Comparison of ENCODE assay signal across 19 cellular contexts in genomic region chr4:9825049-9825448, GRCh38. TPM values are rescaled to one million over a fixed set of nuclear protein-coding genes. Genes with fewer than 3 reads are reported as not detected.
A peak's percentile ranks its signal among the peaks of the same experiment; 100 is the strongest.
DNase-seq lines count a peak whose midpoint lies in the region; ATAC-seq lines count a peak whose summit lies in the region.
"Had no signal": no experiment of that assay in that cellular context is flagged by ENCODE, and none has a peak within 500 bp of the region (broad histone marks: within the 10 kb centered on the region; RNA-seq: fewer than 3 reads in every experiment).

No MANE protein-coding gene starts in this region.

- CTCF ChIA-PET in activated CD8-positive, alpha-beta memory T cell treated with anti-CD3 and anti-CD28 coated beads, Interleukin-2, amount 10 ng/mL, durations not matched to agents 7 days and 5 days (lab: Charles Lee), result interaction anchor here (1.1 to 1.7 kb wide), 2 partner anchors 121 to 190 kb away, joined by 3 read pairs; no protein-coding TSS in a partner anchor

- peaks cover 11% of the 10 kb centered on the region for H3K36me3 Mint-ChIP-seq in activated CD8-positive, alpha-beta memory T cell treated with anti-CD3 and anti-CD28 coated beads, Interleukin-2, amount 10 ng/mL, durations not matched to agents 7 days and 5 days
- no peaks in the 10 kb centered on the region for H3K36me3 Mint-ChIP-seq in T-helper 2 cell treated with Interferon-gamma antibody and Interleukin-4, amounts not matched to agents 5 μg/mL and 100 μg/mL, for 36 hours (ENCODE audit: low read depth)
- H3K36me3 Mint-ChIP-seq in natural killer cell treated with Interleukin-12 subunit alpha and Interleukin-12 subunit beta and Interleukin-15 and Interleukin-18, amount 100 ng/mL, for 72 hours, result no peaks in the 10 kb centered on the region
- H3K36me3 Mint-ChIP-seq: immature natural killer cell had no signal

- ATAC-seq in activated CD8-positive, alpha-beta memory T cell treated with anti-CD3 and anti-CD28 coated beads, Interleukin-2, amount 10 ng/mL, durations not matched to agents 7 days and 5 days, result peak; percentile 95
- ATAC-seq in HG02610 (IDR thresholded peaks at IDR 0.05; ENCODE audit: unreplicated experiment) (peak; percentile 80), esophagus mucosa (no peak)
- peak; percentile 86 to 94 for ATAC-seq in natural killer cell treated with Interleukin-12 subunit alpha and Interleukin-12 subunit beta and Interleukin-15 and Interleukin-18, amount 100 ng/mL, for 72 hours
- ATAC-seq: gastrocnemius medialis had no signal

- peaks cover 19% of the 10 kb centered on the region for H3K4me1 Mint-ChIP-seq in activated CD8-positive, alpha-beta memory T cell treated with anti-CD3 and anti-CD28 coated beads, Interleukin-2, amount 10 ng/mL, durations not matched to agents 7 days and 5 days
- peaks cover 14% of the 10 kb centered on the region for H3K4me1 Mint-ChIP-seq in T-helper 2 cell treated with Interferon-gamma antibody and Interleukin-4, amounts not matched to agents 5 μg/mL and 100 μg/mL, for 36 hours (ENCODE audit: low read depth)
- peaks cover 11 to 14% of the 10 kb centered on the region in 2 donors for H3K4me1 Mint-ChIP-seq in natural killer cell treated with Interleukin-12 subunit alpha and Interleukin-12 subunit beta and Interleukin-15 and Interleukin-18, amount 100 ng/mL, for 72 hours (ENCODE audit: low read depth in 2 of 2)
- H3K4me1 Mint-ChIP-seq: central memory CD8-positive, alpha-beta T cell had no signal

- H3K27me3 Mint-ChIP-seq in activated CD8-positive, alpha-beta memory T cell treated with anti-CD3 and anti-CD28 coated beads, Interleukin-2, amount 10 ng/mL, durations not matched to agents 7 days and 5 days, result peaks cover 82% of the 10 kb centered on the region
- H3K27me3 Mint-ChIP-seq in T-helper 2 cell treated with Interferon-gamma antibody and Interleukin-4, amounts not matched to agents 5 μg/mL and 100 μg/mL, for 36 hours (ENCODE audit: low read depth), result peaks cover 41% of the 10 kb centered on the region
- peaks cover 6 to 46% of the 10 kb centered on the region in 2 donors for H3K27me3 Mint-ChIP-seq in natural killer cell treated with Interleukin-12 subunit alpha and Interleukin-12 subunit beta and Interleukin-15 and Interleukin-18, amount 100 ng/mL, for 72 hours

- peak overlapping the region; percentile 14 for H3K4me3 Mint-ChIP-seq in activated CD8-positive, alpha-beta memory T cell treated with anti-CD3 and anti-CD28 coated beads, Interleukin-2, amount 10 ng/mL, durations not matched to agents 7 days and 5 days
- peak overlapping the region; percentile 1 for H3K4me3 Mint-ChIP-seq in T-helper 2 cell treated with Interferon-gamma antibody and Interleukin-4, amounts not matched to agents 5 μg/mL and 100 μg/mL, for 36 hours
- peak overlapping the region; percentile 54 for H3K4me3 Mint-ChIP-seq in natural killer cell treated with Interleukin-12 subunit alpha and Interleukin-12 subunit beta and Interleukin-15 and Interleukin-18, amount 100 ng/mL, for 72 hours
- H3K4me3 Mint-ChIP-seq: central memory CD8-positive, alpha-beta T cell had no signal

- peaks cover 2% of the 10 kb centered on the region for H3K9me3 Mint-ChIP-seq in activated CD8-positive, alpha-beta memory T cell treated with anti-CD3 and anti-CD28 coated beads, Interleukin-2, amount 10 ng/mL, durations not matched to agents 7 days and 5 days (ENCODE audit: low read depth)
- H3K9me3 Mint-ChIP-seq in T-helper 2 cell treated with Interferon-gamma antibody and Interleukin-4, amounts not matched to agents 5 μg/mL and 100 μg/mL, for 36 hours, result no peaks in the 10 kb centered on the region
- no peaks in the 10 kb centered on the region for H3K9me3 Mint-ChIP-seq in natural killer cell treated with Interleukin-12 subunit alpha and Interleukin-12 subunit beta and Interleukin-15 and Interleukin-18, amount 100 ng/mL, for 72 hours
- H3K9me3 Mint-ChIP-seq: central memory CD8-positive, alpha-beta T cell had no signal

- H3K27ac Mint-ChIP-seq in activated CD8-positive, alpha-beta memory T cell treated with anti-CD3 and anti-CD28 coated beads, Interleukin-2, amount 10 ng/mL, durations not matched to agents 7 days and 5 days, result peak overlapping the region; percentile 26
- no peak overlapping the region for H3K27ac Mint-ChIP-seq in T-helper 2 cell treated with Interferon-gamma antibody and Interleukin-4, amounts not matched to agents 5 μg/mL and 100 μg/mL, for 36 hours
- H3K27ac Mint-ChIP-seq in natural killer cell treated with Interleukin-12 subunit alpha and Interleukin-12 subunit beta and Interleukin-15 and Interleukin-18, amount 100 ng/mL, for 72 hours, result peak overlapping the region in 1 of 2 donors; percentile 30
- H3K27ac Mint-ChIP-seq: immature natural killer cell had no signal

- peak; percentile 87 for DNase-seq in activated CD8-positive, alpha-beta memory T cell treated with anti-CD3 and anti-CD28 coated beads, Interleukin-2, amount 10 ng/mL, durations not matched to agents 7 days and 5 days
- DNase-seq in activated CD8-positive, alpha-beta memory T cell treated with anti-CD3 and anti-CD28 coated beads, Interleukin-2, amount 50 U/mL, for 48 hours, result no peak
- peak; percentile 46 for DNase-seq in T-helper 2 cell treated with Interferon-gamma antibody and Interleukin-4, amounts not matched to agents 5 μg/mL and 100 μg/mL, for 36 hours (ENCODE audit: low spot score)
- DNase-seq in natural killer cell treated with Interleukin-12 subunit alpha and Interleukin-12 subunit beta and Interleukin-15 and Interleukin-18, amount 100 ng/mL, for 72 hours (ENCODE audit: low spot score), result no peak
- DNase-seq in iPS-NIHi11 (ENCODE audit: low spot score), result no peak
- no peak for DNase-seq in DMS53 treated with DMSO at 0.1 percent for 48 hours (lab: John Stamatoyannopoulos, UW; ENCODE audit: unreplicated experiment)
- DNase-seq: ACHN, COR-L47, gastrocnemius medialis, midbrain, NCI-H1105, NCI-H524, PC-9, small intestine had no signal

RNA-seq across cellular contexts. Expression of gene DRD5, which starts 43.6 kb away (rescaled TPM):
- total RNA-seq in activated CD8-positive, alpha-beta memory T cell treated with anti-CD3 and anti-CD28 coated beads, Interleukin-2, amount 10 ng/mL, durations not matched to agents 7 days and 5 days, result not detected
- not detected for total RNA-seq in natural killer cell treated with Interleukin-12 subunit alpha and Interleukin-12 subunit beta and Interleukin-15 and Interleukin-18, amount 100 ng/mL, for 72 hours
- total RNA-seq in esophagus mucosa, result not detected
- total RNA-seq: gastrocnemius medialis, omental fat pad, PC-9 had no signal

Comparison
In these comparisons a context has a peak if more than half of its experiments do, and no peak if none do; other contexts are left out.
1. DNase-seq: peak in activated CD8-positive, alpha-beta memory T cell treated with anti-CD3 and anti-CD28 coated beads, Interleukin-2, amount 10 ng/mL, durations not matched to agents 7 days and 5 days (single experiment) and T-helper 2 cell treated with Interferon-gamma antibody and Interleukin-4, amounts not matched to agents 5 μg/mL and 100 μg/mL, for 36 hours (single experiment); none in activated CD8-positive, alpha-beta memory T cell treated with anti-CD3 and anti-CD28 coated beads, Interleukin-2, amount 50 U/mL, for 48 hours (single experiment), natural killer cell treated with Interleukin-12 subunit alpha and Interleukin-12 subunit beta and Interleukin-15 and Interleukin-18, amount 100 ng/mL, for 72 hours (single experiment), iPS-NIHi11 (single experiment) and DMS53 treated with DMSO at 0.1 percent for 48 hours (single experiment).
2. H3K4me3 Mint-ChIP-seq: peak in every context shown above with its lines; median percentile 54 in natural killer cell treated with Interleukin-12 subunit alpha and Interleukin-12 subunit beta and Interleukin-15 and Interleukin-18, amount 100 ng/mL, for 72 hours; 14 in activated CD8-positive, alpha-beta memory T cell treated with anti-CD3 and anti-CD28 coated beads, Interleukin-2, amount 10 ng/mL, durations not matched to agents 7 days and 5 days; 1 in T-helper 2 cell treated with Interferon-gamma antibody and Interleukin-4, amounts not matched to agents 5 μg/mL and 100 μg/mL, for 36 hours.